ENCODE assay signal across 1 cellular context in genomic region chr16:30417447-30418349, GRCh38.
TF ChIP-seq lines count a peak whose summit lies in the region.

No MANE protein-coding gene starts in this region.

TF ChIP-seq in GM12878, 131 proteins besides CTCF, POLR2A, EP300 and RAD21 (continues in another document):
- TF ChIP-seq USF1 (IDR thresholded peaks at IDR 0.05; ENCODE audit: borderline replicate concordance, extremely low read length, insufficient read depth, low read depth, low read length): no peak
- no peak for TF ChIP-seq FOS (IDR thresholded peaks at IDR 0.05; ENCODE audit: borderline replicate concordance, extremely low read depth, insufficient read length)
- TF ChIP-seq IKZF1 (conservative IDR thresholded peaks at IDR 0.05): peak; percentile 96
- no peak for TF ChIP-seq SIN3A (IDR thresholded peaks at IDR 0.05; ENCODE audit: low read depth, low read length)
- 0 out of 2 replicates have a peak, but pooled peaks have one; percentile 44 for TF ChIP-seq CREB1 (IDR thresholded peaks at IDR 0.05; ENCODE audit: low read depth)
- TF ChIP-seq RELB (IDR thresholded peaks at IDR 0.05; ENCODE audit: low read depth): no peak
- TF ChIP-seq NFYA (IDR thresholded peaks at IDR 0.05; ENCODE audit: borderline replicate concordance, low read depth, low read length): no peak
- no peak for TF ChIP-seq SUPT20H (IDR thresholded peaks at IDR 0.05; ENCODE audit: borderline replicate concordance, control insufficient read depth, low read depth, low read length)
- peak; percentile 89 for TF ChIP-seq SMARCA5 (IDR thresholded peaks at IDR 0.05)
- TF ChIP-seq NFIC (IDR thresholded peaks at IDR 0.05; ENCODE audit: low read depth, low read length): no peak
- no peak for TF ChIP-seq ZBTB33 (IDR thresholded peaks at IDR 0.05)
- no peak for TF ChIP-seq GABPA (IDR thresholded peaks at IDR 0.05; ENCODE audit: low read depth)
- 0 out of 2 replicates have a peak, but pooled peaks have one; percentile 26 for TF ChIP-seq ZNF24 (IDR thresholded peaks at IDR 0.05)
- TF ChIP-seq PBX3 (IDR thresholded peaks at IDR 0.05; ENCODE audit: insufficient replicate concordance, low read depth, low read length): no peak
- TF ChIP-seq IRF4 (IDR thresholded peaks at IDR 0.05; ENCODE audit: low read depth, low read length): no peak
- TF ChIP-seq JUNB (IDR thresholded peaks at IDR 0.05): no peak
- TF ChIP-seq IRF3 (IDR thresholded peaks at IDR 0.05): no peak
- no peak for TF ChIP-seq TARDBP (IDR thresholded peaks at IDR 0.05; ENCODE audit: borderline replicate concordance)
- TF ChIP-seq ZSCAN29 (IDR thresholded peaks at IDR 0.05): peak; percentile 38; the same call in 1 of the 2 replicates
- TF ChIP-seq BCLAF1 (IDR thresholded peaks at IDR 0.05): no peak
- no peak for TF ChIP-seq CEBPB (IDR thresholded peaks at IDR 0.05; ENCODE audit: borderline replicate concordance in 1 of 2, low read depth in 2 of 2, low read length in 2 of 2)
- TF ChIP-seq MYC (IDR thresholded peaks at IDR 0.05; ENCODE audit: insufficient read depth, insufficient read length, insufficient replicate concordance, low read length, severe bottlenecking): peak; percentile 31
- TF ChIP-seq POLR2AphosphoS2 (IDR thresholded peaks at IDR 0.05; ENCODE audit: low read depth, low read length): peak; percentile 72; the same call in 1 of the 2 replicates
- TF ChIP-seq MAX (IDR thresholded peaks at IDR 0.05; ENCODE audit: low read depth, low read length): peak; percentile 86
- TF ChIP-seq HSF1 (IDR thresholded peaks at IDR 0.05; ENCODE audit: low read depth, low read length): no peak
- TF ChIP-seq SMC3 (IDR thresholded peaks at IDR 0.05; ENCODE audit: borderline replicate concordance, low read length): 0 out of 2 replicates have a peak, but pooled peaks have one; percentile 4
- peak; percentile 43; the same call in 1 of the 2 replicates for TF ChIP-seq NKRF (conservative IDR thresholded peaks at IDR 0.05)
- TF ChIP-seq SREBF1 (IDR thresholded peaks at IDR 0.05; ENCODE audit: low read length): no peak
- TF ChIP-seq REST (IDR thresholded peaks at IDR 0.05; ENCODE audit: low read depth, low read length): no peak
- TF ChIP-seq EGR1 (IDR thresholded peaks at IDR 0.05; ENCODE audit: borderline replicate concordance in 1 of 2, low read depth in 2 of 2, low read length in 2 of 2): peak in 1 of 2 experiments; percentile 25; a peak in 1 of 3 replicates
- no peak for TF ChIP-seq ATF3 (IDR thresholded peaks at IDR 0.05; ENCODE audit: borderline replicate concordance, extremely low read depth, low read depth, low read length)
- TF ChIP-seq YY1 (IDR thresholded peaks at IDR 0.05; ENCODE audit: low read depth, low read length): no peak; the same call in 1 of the 2 replicates
- no peak for TF ChIP-seq NBN (IDR thresholded peaks at IDR 0.05)
- no peak for TF ChIP-seq YBX1 (IDR thresholded peaks at IDR 0.05)
- TF ChIP-seq PML (IDR thresholded peaks at IDR 0.05; ENCODE audit: low read length): no peak; the same call in 1 of the 2 replicates
- no peak for TF ChIP-seq IRF5 (IDR thresholded peaks at IDR 0.05; ENCODE audit: borderline replicate concordance)
- no peak for TF ChIP-seq SRF (IDR thresholded peaks at IDR 0.05; ENCODE audit: low read depth in 2 of 2, low read length in 2 of 2)
- no peak for TF ChIP-seq ZNF384 (IDR thresholded peaks at IDR 0.05; ENCODE audit: borderline replicate concordance, low read depth, low read length)
- TF ChIP-seq ZZZ3 (IDR thresholded peaks at IDR 0.05; ENCODE audit: control insufficient read depth, insufficient read length, low read depth): no peak
